ENCODE assay signal across 20 cellular contexts in genomic region chr2:199811360-199811759, GRCh38. TPM values are rescaled to one million over a fixed set of nuclear protein-coding genes. Genes with fewer than 3 reads are reported as not detected.
"Had no signal": no experiment of that assay in that cellular context is flagged by ENCODE, and none has a peak within 500 bp of the region (broad histone marks: within the 10 kb centered on the region; RNA-seq: fewer than 3 reads in every experiment).

No MANE protein-coding gene starts in this region.

- H3K4me1 Mint-ChIP-seq: activated CD4-positive, alpha-beta memory T cell treated with anti-CD3 and anti-CD28 coated beads, Interleukin-2, amount 10 ng/mL, durations not matched to agents 7 days and 5 days; activated naive CD8-positive, alpha-beta T cell treated with anti-CD3 and anti-CD28 coated beads for 36 hours; immature natural killer cell; naive thymus-derived CD4-positive, alpha-beta T cell; stimulated activated naive B cell treated with anti-CD40 and anti-IgM and Interleukin-4, amounts not matched to agents 10 μg/mL and 1 μg/mL and 100 μg/mL, for 72 hours had no signal

- H3K4me3 Mint-ChIP-seq: activated CD4-positive, alpha-beta memory T cell treated with anti-CD3 and anti-CD28 coated beads, Interleukin-2, amount 10 ng/mL, durations not matched to agents 7 days and 5 days; activated naive CD8-positive, alpha-beta T cell treated with anti-CD3 and anti-CD28 coated beads for 36 hours; activated T-cell treated with anti-CD3 and anti-CD28 coated beads, Interleukin-2, amount 50 U/mL, for 72 hours; immature natural killer cell; naive thymus-derived CD4-positive, alpha-beta T cell; stimulated activated naive B cell treated with anti-CD40 and anti-IgM and Interleukin-4, amounts not matched to agents 10 μg/mL and 1 μg/mL and 100 μg/mL, for 72 hours had no signal

- H3K27ac ChIP-seq: breast epithelium, colonic mucosa, lower lobe of right lung, right lobe of liver, spleen, transverse colon had no signal

- H3K4me1 ChIP-seq: breast epithelium, colonic mucosa, lower lobe of right lung, right lobe of liver, spleen had no signal

- H3K9me3 ChIP-seq: breast epithelium, colonic mucosa, lower lobe of right lung, right lobe of liver, transverse colon had no signal

- H3K9me3 Mint-ChIP-seq: activated T-cell treated with anti-CD3 and anti-CD28 coated beads, Interleukin-2, amount 50 U/mL, for 72 hours; immature natural killer cell had no signal

- H3K27ac Mint-ChIP-seq: activated CD4-positive, alpha-beta memory T cell treated with anti-CD3 and anti-CD28 coated beads, Interleukin-2, amount 10 ng/mL, durations not matched to agents 7 days and 5 days; activated naive CD8-positive, alpha-beta T cell treated with anti-CD3 and anti-CD28 coated beads for 36 hours; activated T-cell treated with anti-CD3 and anti-CD28 coated beads, Interleukin-2, amount 50 U/mL, for 72 hours; immature natural killer cell; naive thymus-derived CD4-positive, alpha-beta T cell; stimulated activated naive B cell treated with anti-CD40 and anti-IgM and Interleukin-4, amounts not matched to agents 10 μg/mL and 1 μg/mL and 100 μg/mL, for 72 hours had no signal

- H3K27me3 Mint-ChIP-seq: activated CD4-positive, alpha-beta memory T cell treated with anti-CD3 and anti-CD28 coated beads, Interleukin-2, amount 10 ng/mL, durations not matched to agents 7 days and 5 days; activated naive CD8-positive, alpha-beta T cell treated with anti-CD3 and anti-CD28 coated beads for 36 hours; naive thymus-derived CD4-positive, alpha-beta T cell; stimulated activated naive B cell treated with anti-CD40 and anti-IgM and Interleukin-4, amounts not matched to agents 10 μg/mL and 1 μg/mL and 100 μg/mL, for 72 hours had no signal

- H3K27me3 ChIP-seq: breast epithelium, colonic mucosa, right lobe of liver, spleen, transverse colon had no signal

- H3K4me3 ChIP-seq: breast epithelium, colonic mucosa, lower lobe of right lung, right lobe of liver, spleen, transverse colon had no signal

- H3K36me3 Mint-ChIP-seq: activated naive CD8-positive, alpha-beta T cell treated with anti-CD3 and anti-CD28 coated beads for 36 hours; immature natural killer cell; stimulated activated naive B cell treated with anti-CD40 and anti-IgM and Interleukin-4, amounts not matched to agents 10 μg/mL and 1 μg/mL and 100 μg/mL, for 72 hours had no signal

- H3K36me3 ChIP-seq: breast epithelium, colonic mucosa, lower lobe of right lung, right lobe of liver, spleen, transverse colon had no signal

- DNase-seq: activated CD4-positive, alpha-beta memory T cell treated with anti-CD3 and anti-CD28 coated beads, Interleukin-2, amount 10 ng/mL, durations not matched to agents 7 days and 5 days; activated CD4-positive, alpha-beta T cell treated with anti-CD3 and anti-CD28 coated beads for 1 hour; activated gamma-delta T cell treated with Interleukin-2 at 50 U/mL for 16 hours; activated naive CD8-positive, alpha-beta T cell treated with anti-CD3 and anti-CD28 coated beads for 36 hours; activated T-cell treated with anti-CD3 and anti-CD28 coated beads, Interleukin-2, amount 50 U/mL, for 72 hours; aorta; colonic mucosa; hippocampal formation; immature natural killer cell; left cardiac atrium; lower lobe of right lung; naive thymus-derived CD4-positive, alpha-beta T cell; right lobe of liver; spleen; stimulated activated CD4-positive, alpha-beta T cell treated with anti-CD3 and anti-CD28 coated beads, Interleukin-2, amount 100 ng/mL, for 24 hours; stimulated activated naive B cell treated with anti-CD40 and anti-IgM and Interleukin-4, amounts not matched to agents 10 μg/mL and 1 μg/mL and 100 μg/mL, for 72 hours; substantia nigra; SW 1271; transverse colon had no signal

RNA-seq across cellular contexts. Expression of gene FTCDNL1, which starts 39.6 kb away (rescaled TPM):
- polyA plus RNA-seq: aorta had no signal
